ENCODE assay signal across 16 cellular contexts in genomic region chr2:175373729-175374128, GRCh38.
A peak's percentile ranks its signal among the peaks of the same experiment; 100 is the strongest.
DNase-seq lines count a peak whose midpoint lies in the region; ATAC-seq and TF ChIP-seq lines count a peak whose summit lies in the region.
"Had no signal": no experiment of that assay in that cellular context is flagged by ENCODE, and none has a peak within 500 bp of the region (broad histone marks: within the 10 kb centered on the region; RNA-seq: fewer than 3 reads in every experiment).

No MANE protein-coding gene starts in this region.

- 100% methylated on average over 1 of the region's 1 CpG; no CpG with 5 or more reads in 1 of the 2 experiments for WGBS in endodermal cell (ENCODE audit: insufficient coverage in 1 of 2, insufficient read length in 1 of 2), 2 experiments

- H3K4me1 Mint-ChIP-seq in endodermal cell, result peaks cover 7% of the 10 kb centered on the region

- H3K9me3 ChIP-seq in BLaER1 (no peaks in the 10 kb centered on the region), Loucy (ENCODE audit: insufficient read depth, low read depth, low read length) (no peaks in the 10 kb centered on the region), endodermal cell (ENCODE audit: control insufficient read depth, low read length) (no peaks in the 10 kb centered on the region), parathyroid adenoma (ENCODE audit: control insufficient read depth, low read length) (no peaks in the 10 kb centered on the region)
- H3K9me3 ChIP-seq: MG63 had no signal

- H3K4me2 ChIP-seq in BLaER1 (peak overlapping the region; percentile 29), Loucy (ENCODE audit: low read depth, low read length, poor library complexity, severe bottlenecking) (peak overlapping the region; percentile 63), parathyroid adenoma (ENCODE audit: low read length) (no peak overlapping the region)

- H3K9ac ChIP-seq in BLaER1 (no peak overlapping the region), Loucy (ENCODE audit: low read depth, low read length, poor library complexity, severe bottlenecking) (no peak overlapping the region), endodermal cell (ENCODE audit: extremely low read depth, low read length, poor library complexity, severe bottlenecking) (no peak overlapping the region), parathyroid adenoma (no peak overlapping the region)

- no peak overlapping the region for H3K27ac ChIP-seq in BLaER1
- no peak overlapping the region for H3K27ac ChIP-seq in endodermal cell (ENCODE audit: low read depth, low read length)
- H3K27ac ChIP-seq in parathyroid adenoma, result no peak overlapping the region

- H3K27me3 ChIP-seq in BLaER1 (no peaks in the 10 kb centered on the region), Loucy (ENCODE audit: insufficient read depth, low read length, poor library complexity, severe bottlenecking) (no peaks in the 10 kb centered on the region), endodermal cell (ENCODE audit: control insufficient read depth, insufficient read depth, low read length, poor library complexity, severe bottlenecking) (no peaks in the 10 kb centered on the region), parathyroid adenoma (ENCODE audit: control insufficient read depth, insufficient read depth, low read length) (no peaks in the 10 kb centered on the region)
- H3K27me3 ChIP-seq: MG63 had no signal

- no peaks in the 10 kb centered on the region for H3K36me3 Mint-ChIP-seq in endodermal cell (ENCODE audit: low read depth)
- H3K36me3 Mint-ChIP-seq: CD8-positive, alpha-beta T cell had no signal

- DNase-seq in endodermal cell, result peak; percentile 52
- DNase-seq in AG08396 (ENCODE audit: low spot score), result no peak
- DNase-seq in 8988T, result no peak
- DNase-seq: CD8-positive, alpha-beta T cell; DMS153; NCI-H1694 treated with DMSO at 0.1 percent for 48 hours; NCI-H2081 treated with DMSO at 0.1 percent for 48 hours; NCI-H2171 treated with DMSO at 0.1 percent for 48 hours; NCI-H524 treated with DMSO at 0.1 percent for 48 hours; SHP77; SW 1271 had no signal

- H3K4me1 ChIP-seq in BLaER1, result peaks cover 5% of the 10 kb centered on the region; the same call in 1 of the 2 replicates
- H3K4me1 ChIP-seq in Loucy (ENCODE audit: insufficient read depth, low read length, poor library complexity, severe bottlenecking), result peaks cover 43% of the 10 kb centered on the region
- H3K4me1 ChIP-seq in endodermal cell (ENCODE audit: control insufficient read depth, insufficient read depth, low read length), result no peaks in the 10 kb centered on the region
- H3K4me1 ChIP-seq in parathyroid adenoma, result peaks cover 5% of the 10 kb centered on the region

- H3K79me2 ChIP-seq in Loucy (ENCODE audit: insufficient read depth, low read length) (no peaks in the 10 kb centered on the region), parathyroid adenoma (no peaks in the 10 kb centered on the region)

- H3K27me3 Mint-ChIP-seq in endodermal cell (ENCODE audit: insufficient read depth), result no peaks in the 10 kb centered on the region

- no peak overlapping the region for H3K27ac Mint-ChIP-seq in endodermal cell
- H3K27ac Mint-ChIP-seq: CD8-positive, alpha-beta T cell had no signal

- peaks cover 4% of the 10 kb centered on the region; the same call in 1 of the 2 replicates for H3F3A ChIP-seq in Loucy (ENCODE audit: low read depth)

- TF ChIP-seq CTCF in Loucy (conservative IDR thresholded peaks at IDR 0.05; ENCODE audit: low read length), result no peak
- TF ChIP-seq CTCF in endodermal cell (conservative IDR thresholded peaks at IDR 0.05), result no peak
- TF ChIP-seq CTCF in parathyroid adenoma (IDR thresholded peaks at IDR 0.05), result no peak

- no peak overlapping the region for H3K4me3 ChIP-seq in BLaER1
- H3K4me3 ChIP-seq in Loucy (ENCODE audit: low read length, poor library complexity, severe bottlenecking), result peak overlapping the region; percentile 43
- no peak overlapping the region for H3K4me3 ChIP-seq in endodermal cell (ENCODE audit: low read length)
- H3K4me3 ChIP-seq in parathyroid adenoma (ENCODE audit: low read depth, low read length), result no peak overlapping the region
- H3K4me3 ChIP-seq: MG63 had no signal

- H3K9me2 ChIP-seq in Loucy (replicated peaks; ENCODE audit: low read depth, low read length), result no peaks in the 10 kb centered on the region

- H2AFZ ChIP-seq in Loucy (ENCODE audit: low read length), result no peak overlapping the region
- H2AFZ ChIP-seq in parathyroid adenoma, result peak overlapping the region; percentile 54

- no peak for ATAC-seq in HG02642 (IDR thresholded peaks at IDR 0.05; ENCODE audit: poor library complexity, unreplicated experiment)
- ATAC-seq: CD8-positive, alpha-beta T cell had no signal

- H3K36me3 ChIP-seq in BLaER1 (no peaks in the 10 kb centered on the region), Loucy (ENCODE audit: insufficient read depth, low read length) (no peaks in the 10 kb centered on the region), endodermal cell (ENCODE audit: control insufficient read depth, insufficient read depth, low read length) (no peaks in the 10 kb centered on the region), parathyroid adenoma (ENCODE audit: control insufficient read depth, insufficient read depth, low read length) (no peaks in the 10 kb centered on the region)
- H3K36me3 ChIP-seq: MG63 had no signal

- H4K20me1 ChIP-seq in BLaER1 (no peaks in the 10 kb centered on the region), Loucy (ENCODE audit: insufficient read depth, low read length, poor library complexity, severe bottlenecking) (no peaks in the 10 kb centered on the region)

- no peak overlapping the region for H3K4me3 Mint-ChIP-seq in endodermal cell
- H3K4me3 Mint-ChIP-seq: CD8-positive, alpha-beta T cell had no signal

- no peaks in the 10 kb centered on the region for H3K9me3 Mint-ChIP-seq in endodermal cell
- H3K9me3 Mint-ChIP-seq: CD8-positive, alpha-beta T cell had no signal
